In the genomic region with DNA sequence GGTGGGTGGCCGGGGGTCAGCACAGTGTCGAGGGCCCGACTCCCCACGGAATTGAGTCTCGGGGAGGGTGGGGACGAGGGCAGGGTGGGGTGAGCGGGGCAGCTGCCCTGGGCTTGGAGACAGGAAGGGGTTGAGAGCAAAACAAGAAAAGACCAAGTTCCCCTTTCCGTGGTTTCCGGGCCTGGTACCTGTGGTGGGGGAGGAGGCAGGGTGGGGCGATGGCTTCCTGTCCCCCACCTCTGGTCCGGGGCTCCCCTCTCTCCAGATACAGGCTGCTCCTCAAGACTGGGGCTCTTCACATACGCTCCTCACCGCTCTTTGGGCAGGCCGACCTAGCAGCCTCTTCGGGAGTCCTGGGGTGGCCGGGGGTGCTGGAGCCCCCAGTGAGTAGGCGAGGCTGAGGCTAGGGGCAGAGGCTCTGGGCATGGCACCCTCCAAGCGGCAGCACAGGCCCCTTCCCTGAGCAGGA, we compare ENCODE assay signal across 8 cellular contexts. TPM values are rescaled to one million over a fixed set of nuclear protein-coding genes. Genes with fewer than 3 reads are reported as not detected.
DNase-seq lines count a peak whose midpoint lies in the region; ATAC-seq lines count a peak whose summit lies in the region.

No MANE protein-coding gene starts in this region.

- no peaks in the 10 kb centered on the region for H3K36me3 ChIP-seq in muscle layer of duodenum (ENCODE audit: control insufficient read depth in 1 of 2, insufficient read depth in 2 of 2, low read length in 2 of 2)

- H3K4me1 Mint-ChIP-seq in stimulated activated naive B cell treated with anti-CD40 and anti-IgM and Interleukin-4, amounts not matched to agents 10 μg/mL and 1 μg/mL and 100 μg/mL, for 72 hours, result peaks cover 37 to 59% of the 10 kb centered on the region in 2 donors

- no peaks in the 10 kb centered on the region for H3K9me3 Mint-ChIP-seq in stimulated activated naive B cell treated with anti-CD40 and anti-IgM and Interleukin-4, amounts not matched to agents 10 μg/mL and 1 μg/mL and 100 μg/mL, for 72 hours

- ATAC-seq in GM19025 (IDR thresholded peaks at IDR 0.05; ENCODE audit: low read depth, unreplicated experiment), result peak; percentile 25
- peak; percentile 24 for ATAC-seq in HG03280 (IDR thresholded peaks at IDR 0.05; ENCODE audit: unreplicated experiment)
- ATAC-seq in stimulated activated naive B cell treated with anti-CD40 and anti-IgM and Interleukin-4, amounts not matched to agents 10 μg/mL and 1 μg/mL and 100 μg/mL, for 72 hours (replicated peaks), result peak; percentile 63 to 70

- no peaks in the 10 kb centered on the region for H3K9me3 ChIP-seq in muscle layer of duodenum (ENCODE audit: control insufficient read depth in 1 of 2, low read length in 2 of 2)

- H3K27ac ChIP-seq in muscle layer of duodenum (ENCODE audit: low read length), result peak overlapping the region; percentile 63

- peaks cover 42 to 47% of the 10 kb centered on the region in 2 donors for H3K36me3 Mint-ChIP-seq in stimulated activated naive B cell treated with anti-CD40 and anti-IgM and Interleukin-4, amounts not matched to agents 10 μg/mL and 1 μg/mL and 100 μg/mL, for 72 hours

- no peaks in the 10 kb centered on the region for H3K27me3 Mint-ChIP-seq in stimulated activated naive B cell treated with anti-CD40 and anti-IgM and Interleukin-4, amounts not matched to agents 10 μg/mL and 1 μg/mL and 100 μg/mL, for 72 hours

- H3K4me3 ChIP-seq in muscle layer of duodenum (ENCODE audit: low read depth in 1 of 2, low read length in 2 of 2), result peak overlapping the region; percentile 42 to 64

- peak overlapping the region; percentile 99 for H3K27ac Mint-ChIP-seq in stimulated activated naive B cell treated with anti-CD40 and anti-IgM and Interleukin-4, amounts not matched to agents 10 μg/mL and 1 μg/mL and 100 μg/mL, for 72 hours

- peak; percentile 26 to 81 (median 50) for DNase-seq in activated CD4-positive, CD25-positive, alpha-beta regulatory T cell (lab: John Stamatoyannopoulos, UW)
- peak; percentile 22 for DNase-seq in cerebellar cortex (ENCODE audit: low spot score)
- peak; percentile 83 for DNase-seq in stimulated activated naive B cell treated with anti-CD40 and anti-IgM and Interleukin-4, amounts not matched to agents 10 μg/mL and 1 μg/mL and 100 μg/mL, for 72 hours
- no peak for DNase-seq in H4 (ENCODE audit: low spot score)
- DNase-seq in SHP77 treated with DMSO at 0.1 percent for 48 hours (lab: John Stamatoyannopoulos, UW), result no peak

- peak overlapping the region; percentile 98 to 99 for H3K4me3 Mint-ChIP-seq in stimulated activated naive B cell treated with anti-CD40 and anti-IgM and Interleukin-4, amounts not matched to agents 10 μg/mL and 1 μg/mL and 100 μg/mL, for 72 hours

- peaks cover 3 to 17% of the 10 kb centered on the region in 2 donors for H3K4me1 ChIP-seq in muscle layer of duodenum (ENCODE audit: control insufficient read depth in 1 of 2, insufficient read depth in 2 of 2, low read length in 2 of 2)

- H3K27me3 ChIP-seq in muscle layer of duodenum (ENCODE audit: low read depth, low read length), result no peaks in the 10 kb centered on the region

RNA-seq across cellular contexts. Expression of gene CORO1A, which starts 0.6 kb away (rescaled TPM):
- 7.3 and 7.9 TPM in 2 replicates for total RNA-seq in H4 (2014; rRNA removed; shearing (Covaris generic))

RNA-seq across cellular contexts. Expression of gene BOLA2B, which starts 9.5 kb away (rescaled TPM):
- total RNA-seq in H4 (2014; rRNA removed; shearing (Covaris generic)), result 177 and 278 TPM in 2 replicates

RNA-seq across cellular contexts. Expression of gene SLX1A, which starts 9.7 kb away (rescaled TPM):
- total RNA-seq in H4 (2014; rRNA removed; shearing (Covaris generic)), result 24.7 and 61.0 TPM in 2 replicates

RNA-seq across cellular contexts. Expression of gene SULT1A3, which starts 15.1 kb away (rescaled TPM):
- total RNA-seq in H4 (2014; rRNA removed; shearing (Covaris generic)), result 2.3 and 4.0 TPM in 2 replicates

Comparison
In these comparisons a context has a peak if more than half of its experiments do, and no peak if none do; other contexts are left out.
1. DNase-seq: peak in activated CD4-positive, CD25-positive, alpha-beta regulatory T cell (4 of 4), cerebellar cortex (single experiment) and stimulated activated naive B cell treated with anti-CD40 and anti-IgM and Interleukin-4, amounts not matched to agents 10 μg/mL and 1 μg/mL and 100 μg/mL, for 72 hours (single experiment); none in H4 (single experiment) and SHP77 treated with DMSO at 0.1 percent for 48 hours (single experiment).
2. Peak in every context shown above with its lines, with median percentiles within 50 percentile points of each other: ATAC-seq.